ENCODE assay signal across 28 cellular contexts in genomic region chr4:42787071-42787463, GRCh38.
"Had no signal": no experiment of that assay in that cellular context is flagged by ENCODE, and none has a peak within 500 bp of the region (broad histone marks: within the 10 kb centered on the region; RNA-seq: fewer than 3 reads in every experiment).

No MANE protein-coding gene starts in this region.

- H3K27ac ChIP-seq: adrenal gland, ascending aorta, breast epithelium, cardiac muscle cell, colonic mucosa, epithelial cell of prostate, esophagus squamous epithelium, gastroesophageal sphincter, heart right ventricle had no signal

- H3K36me3 ChIP-seq: adrenal gland, ascending aorta, breast epithelium, cardiac muscle cell, colonic mucosa, esophagus squamous epithelium, gastroesophageal sphincter, heart right ventricle had no signal

- DNase-seq: activated CD4-positive, alpha-beta memory T cell treated with anti-CD3 and anti-CD28 coated beads for 36 hours; activated CD4-positive, alpha-beta T cell treated with anti-CD3 and anti-CD28 coated beads for 36 hours; activated CD4-positive, alpha-beta T cell treated with anti-CD3 and anti-CD28 coated beads, Interleukin-2, amount 10 ng/mL, durations not matched to agents 24 days and 14 days; activated CD4-positive, CD25-positive, alpha-beta regulatory T cell; activated CD4-positive, CD25-positive, alpha-beta regulatory T cell treated with anti-CD3 and anti-CD28 coated beads, Interleukin-2, amount 50 U/mL, for 72 hours; activated CD8-positive, alpha-beta memory T cell treated with anti-CD3 and anti-CD28 coated beads, Interleukin-2, amount 10 ng/mL, durations not matched to agents 7 days and 5 days; activated CD8-positive, alpha-beta memory T cell treated with anti-CD3 and anti-CD28 coated beads, Interleukin-2, amount 50 U/mL, for 4 hours; activated CD8-positive, alpha-beta T cell treated with anti-CD3 and anti-CD28 coated beads, Interleukin-2, amount 10 ng/mL, durations not matched to agents 7 days and 5 days; activated effector memory CD4-positive, alpha-beta T cell treated with anti-CD3 and anti-CD28 coated beads, Interleukin-2, amount 50 U/mL, for 16 hours; activated naive CD4-positive, alpha-beta T cell treated with anti-CD3 and anti-CD28 coated beads for 36 hours; activated naive CD8-positive, alpha-beta T cell treated with anti-CD3 and anti-CD28 coated beads for 36 hours; activated naive CD8-positive, alpha-beta T cell treated with anti-CD3 and anti-CD28 coated beads, Interleukin-2, amount 50 U/mL, for 24 hours; activated T-cell treated with anti-CD3 and anti-CD28 coated beads, Interleukin-2, amount 50 U/mL, for 1 hour; activated T-cell treated with anti-CD3 and anti-CD28 coated beads, Interleukin-2, amount 50 U/mL, for 48 hours; adrenal gland; central memory CD4-positive, alpha-beta T cell; cerebellar nuclear complex; colonic mucosa; effector CD8-positive, alpha-beta T cell; esophagus squamous epithelium; foreskin melanocyte; heart right ventricle; T-helper 2 cell had no signal

- H3K4me3 ChIP-seq: adrenal gland, ascending aorta, breast epithelium, cardiac muscle cell, colonic mucosa, esophagus squamous epithelium, gastroesophageal sphincter, heart right ventricle had no signal

- ATAC-seq: activated CD4-positive, alpha-beta T cell treated with anti-CD3 and anti-CD28 coated beads for 36 hours; activated CD8-positive, alpha-beta memory T cell treated with anti-CD3 and anti-CD28 coated beads, Interleukin-2, amount 10 ng/mL, durations not matched to agents 7 days and 5 days; activated CD8-positive, alpha-beta T cell treated with anti-CD3 and anti-CD28 coated beads, Interleukin-2, amount 10 ng/mL, durations not matched to agents 7 days and 5 days; activated naive CD8-positive, alpha-beta T cell treated with anti-CD3 and anti-CD28 coated beads, Interleukin-2, amount 50 U/mL, for 24 hours; gastroesophageal sphincter had no signal

- H3K9me3 ChIP-seq: adrenal gland, ascending aorta, colonic mucosa, esophagus squamous epithelium had no signal

- H3K27me3 ChIP-seq: adrenal gland, ascending aorta, breast epithelium, cardiac muscle cell, colonic mucosa, esophagus squamous epithelium, heart right ventricle had no signal

- H3K4me1 ChIP-seq: adrenal gland, ascending aorta, breast epithelium, colonic mucosa, esophagus squamous epithelium, gastroesophageal sphincter, heart right ventricle had no signal
